Comparison of ENCODE assay signal across 13 cellular contexts in the genomic region with DNA sequence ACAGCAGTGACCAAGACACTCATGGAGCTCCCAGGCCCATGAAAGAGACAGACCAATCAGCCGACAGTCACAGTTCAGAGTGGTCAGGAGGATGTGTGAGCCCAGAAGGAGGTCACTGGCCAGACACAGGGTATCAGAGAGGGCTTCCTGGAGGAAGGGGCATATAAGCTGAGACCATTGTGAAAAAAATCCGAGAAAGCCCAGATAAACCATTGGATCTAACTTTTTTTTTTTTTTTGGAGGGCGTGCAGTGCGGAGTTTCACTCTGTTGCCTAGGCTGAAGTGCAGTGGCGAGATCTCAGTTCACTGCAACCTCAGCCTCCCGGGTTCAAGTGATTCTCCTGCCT. TPM values are rescaled to one million over a fixed set of nuclear protein-coding genes. Genes with fewer than 3 reads are reported as not detected.
DNase-seq lines count a peak whose midpoint lies in the region; ATAC-seq and TF ChIP-seq lines count a peak whose summit lies in the region.
"Had no signal": no experiment of that assay in that cellular context is flagged by ENCODE, and none has a peak within 500 bp of the region (broad histone marks: within the 10 kb centered on the region; RNA-seq: fewer than 3 reads in every experiment).

No MANE protein-coding gene starts in this region.

- H3K27me3 ChIP-seq in right lobe of liver: no peaks in the 10 kb centered on the region

- peak overlapping the region; percentile 84 to 98 (median 98) for H3K27ac ChIP-seq in right lobe of liver

- H3K9me3 ChIP-seq in right lobe of liver: no peaks in the 10 kb centered on the region

- no peak for TF ChIP-seq POLR2A in right lobe of liver (IDR thresholded peaks at IDR 0.05)

- peak overlapping the region in 2 of 3 donors; percentile 13 to 72 for H3K27ac Mint-ChIP-seq in IgD-negative memory B cell
- peak overlapping the region; percentile 84 for H3K27ac Mint-ChIP-seq in central memory CD8-positive, alpha-beta T cell (ENCODE audit: low read depth)
- H3K27ac Mint-ChIP-seq in stimulated activated memory B cell treated with anti-CD40 and anti-IgM and Interleukin-4, amounts not matched to agents 10 μg/mL and 1 μg/mL and 100 μg/mL, for 72 hours: peak overlapping the region; percentile 4
- H3K27ac Mint-ChIP-seq: activated T-helper 2 cell treated with anti-CD3 and anti-CD28 coated beads, Interferon-gamma antibody, Interleukin-2, Interleukin-4, amounts not matched to agents 10 μg/mL and 5 μg/mL and 100 μg/mL, durations not matched to agents 14 hours and 24 hours and 36 hours; T-cell had no signal

- intact Hi-C loops in right lobe of liver (cut with DNase I): no loop called here

- peak overlapping the region in 3 of 4 donors; percentile 61 to 76 (median 65) for H3K4me3 Mint-ChIP-seq in IgD-negative memory B cell
- peak overlapping the region; percentile 84 for H3K4me3 Mint-ChIP-seq in central memory CD8-positive, alpha-beta T cell
- peak overlapping the region; percentile 3 for H3K4me3 Mint-ChIP-seq in stimulated activated memory B cell treated with anti-CD40 and anti-IgM and Interleukin-4, amounts not matched to agents 10 μg/mL and 1 μg/mL and 100 μg/mL, for 72 hours

- 65% methylated on average over 5 of the region's 6 CpGs for WGBS in right lobe of liver (ENCODE audit: insufficient coverage, low coverage, low lambda C conversion rate, missing lambda C conversion rate)

- H3K9me3 Mint-ChIP-seq in IgD-negative memory B cell: no peaks in the 10 kb centered on the region
- no peaks in the 10 kb centered on the region for H3K9me3 Mint-ChIP-seq in central memory CD8-positive, alpha-beta T cell
- no peaks in the 10 kb centered on the region for H3K9me3 Mint-ChIP-seq in stimulated activated memory B cell treated with anti-CD40 and anti-IgM and Interleukin-4, amounts not matched to agents 10 μg/mL and 1 μg/mL and 100 μg/mL, for 72 hours
- H3K9me3 Mint-ChIP-seq: activated T-helper 2 cell treated with anti-CD3 and anti-CD28 coated beads, Interferon-gamma antibody, Interleukin-2, Interleukin-4, amounts not matched to agents 10 μg/mL and 5 μg/mL and 100 μg/mL, durations not matched to agents 14 hours and 24 hours and 36 hours; T-cell had no signal

- POLR2A ChIA-PET in HEK293T (lab: Yijun Ruan, JAX): no interaction called here

- TF ChIP-seq CTCF in right lobe of liver (IDR thresholded peaks at IDR 0.05): no peak

- CTCF ChIA-PET in HEK293T (lab: Yijun Ruan, JAX): interaction anchor here (0.6 kb wide), 1 partner anchor 22 kb away, joined by 3 read pairs; no protein-coding TSS in a partner anchor

- no peak for DNase-seq in central memory CD8-positive, alpha-beta T cell (ENCODE audit: low spot score in 2 of 2)
- DNase-seq in right lobe of liver: no peak
- DNase-seq in HEK293T (ENCODE audit: extremely low spot score): no peak
- DNase-seq in DMS153 treated with DMSO at 0.1 percent for 48 hours (lab: John Stamatoyannopoulos, UW; ENCODE audit: unreplicated experiment): no peak
- DNase-seq: erythroblast, NCI-H446, T-cell had no signal

- peaks cover 0 to 15% (median 2%) of the 10 kb centered on the region in 4 donors for H3K36me3 ChIP-seq in right lobe of liver

- no peaks in the 10 kb centered on the region for H3K27me3 Mint-ChIP-seq in IgD-negative memory B cell
- no peaks in the 10 kb centered on the region for H3K27me3 Mint-ChIP-seq in central memory CD8-positive, alpha-beta T cell
- no peaks in the 10 kb centered on the region for H3K27me3 Mint-ChIP-seq in stimulated activated memory B cell treated with anti-CD40 and anti-IgM and Interleukin-4, amounts not matched to agents 10 μg/mL and 1 μg/mL and 100 μg/mL, for 72 hours
- H3K27me3 Mint-ChIP-seq: T-cell had no signal

- peaks cover 0 to 31% (median 10%) of the 10 kb centered on the region in 4 donors for H3K4me1 ChIP-seq in right lobe of liver

- no peak for ATAC-seq in central memory CD8-positive, alpha-beta T cell (replicated peaks; ENCODE audit: extremely low read depth, poor library complexity, severe bottlenecking)
- ATAC-seq in right lobe of liver: peak in 1 of 4 donors; percentile 8
- no peak for ATAC-seq in stimulated activated memory B cell treated with anti-CD40 and anti-IgM and Interleukin-4, amounts not matched to agents 10 μg/mL and 1 μg/mL and 100 μg/mL, for 72 hours
- no peak for ATAC-seq in HG03095 (IDR thresholded peaks at IDR 0.05; ENCODE audit: unreplicated experiment)
- ATAC-seq in HG03159 (IDR thresholded peaks at IDR 0.05; ENCODE audit: unreplicated experiment): no peak
- ATAC-seq: T-cell had no signal

- H3K4me1 Mint-ChIP-seq in IgD-negative memory B cell: peaks cover 25 to 37% (median 28%) of the 10 kb centered on the region in 3 donors
- peaks cover 65% of the 10 kb centered on the region for H3K4me1 Mint-ChIP-seq in central memory CD8-positive, alpha-beta T cell
- H3K4me1 Mint-ChIP-seq in stimulated activated memory B cell treated with anti-CD40 and anti-IgM and Interleukin-4, amounts not matched to agents 10 μg/mL and 1 μg/mL and 100 μg/mL, for 72 hours: peaks cover 56% of the 10 kb centered on the region

- peak overlapping the region in 1 of 3 donors; percentile 92 for H3K4me3 ChIP-seq in right lobe of liver

- H3K36me3 Mint-ChIP-seq in IgD-negative memory B cell: peaks cover 2% of the 10 kb centered on the region
- H3K36me3 Mint-ChIP-seq in central memory CD8-positive, alpha-beta T cell (ENCODE audit: insufficient read depth): peaks cover 20% of the 10 kb centered on the region
- H3K36me3 Mint-ChIP-seq in stimulated activated memory B cell treated with anti-CD40 and anti-IgM and Interleukin-4, amounts not matched to agents 10 μg/mL and 1 μg/mL and 100 μg/mL, for 72 hours: peaks cover 53% of the 10 kb centered on the region

TF ChIP-seq in HEK293T, 16 proteins besides CTCF, POLR2A, EP300 and RAD21:
- no peak for TF ChIP-seq FOXK2 (IDR thresholded peaks at IDR 0.05)
- TF ChIP-seq TARDBP (IDR thresholded peaks at IDR 0.05): no peak
- no peak for TF ChIP-seq SUZ12 (IDR thresholded peaks at IDR 0.05)
- TF ChIP-seq HDGF (IDR thresholded peaks at IDR 0.05; ENCODE audit: borderline replicate concordance): no peak
- TF ChIP-seq L3MBTL2 (conservative IDR thresholded peaks at IDR 0.05): no peak
- TF ChIP-seq, protein P1, sequence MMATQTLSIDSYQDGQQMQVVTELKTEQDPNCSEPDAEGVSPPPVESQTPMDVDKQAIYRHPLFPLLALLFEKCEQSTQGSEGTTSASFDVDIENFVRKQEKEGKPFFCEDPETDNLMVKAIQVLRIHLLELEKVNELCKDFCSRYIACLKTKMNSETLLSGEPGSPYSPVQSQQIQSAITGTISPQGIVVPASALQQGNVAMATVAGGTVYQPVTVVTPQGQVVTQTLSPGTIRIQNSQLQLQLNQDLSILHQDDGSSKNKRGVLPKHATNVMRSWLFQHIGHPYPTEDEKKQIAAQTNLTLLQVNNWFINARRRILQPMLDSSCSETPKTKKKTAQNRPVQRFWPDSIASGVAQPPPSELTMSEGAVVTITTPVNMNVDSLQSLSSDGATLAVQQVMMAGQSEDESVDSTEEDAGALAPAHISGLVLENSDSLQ (IDR thresholded peaks at IDR 0.05): no peak
- no peak for TF ChIP-seq NFRKB (IDR thresholded peaks at IDR 0.05)
- TF ChIP-seq SP1 (IDR thresholded peaks at IDR 0.05): no peak

RNA-seq across cellular contexts. Expression of a gene that starts 4.2 kb away (rescaled TPM):
- 8.8 TPM for polyA plus RNA-seq in IgD-negative memory B cell
- total RNA-seq in right lobe of liver: 10 to 100 TPM in 3 of 6 experiments, 1 to 10 TPM in 3; 6.8 to 19.7 (median 11.1) TPM

RNA-seq across cellular contexts. Expression of a gene that starts 4.4 kb away (rescaled TPM):
- 24.2 TPM for polyA plus RNA-seq in IgD-negative memory B cell
- 10 to 100 TPM; 15.1 to 30.6 (median 25.6) TPM for total RNA-seq in right lobe of liver

RNA-seq across cellular contexts. Expression of a gene that starts 29.2 kb away (rescaled TPM):
- 4.9 TPM for polyA plus RNA-seq in IgD-negative memory B cell
- 10 to 100 TPM in 2 of 6 experiments, 1 to 10 TPM in 4; 2.9 to 11.2 (median 4.4) TPM for total RNA-seq in right lobe of liver
- polyA plus RNA-seq: neural cell had no signal

RNA-seq across cellular contexts. Expression of a gene that starts 29.9 kb away (rescaled TPM):
- polyA plus RNA-seq in IgD-negative memory B cell: 96.4 TPM
- 10 to 100 TPM; 21.4 to 33.1 (median 24.7) TPM for total RNA-seq in right lobe of liver

RNA-seq across cellular contexts. Expression of a gene that starts 30.7 kb away (rescaled TPM):
- polyA plus RNA-seq in IgD-negative memory B cell: 4.0 TPM
- total RNA-seq in right lobe of liver: 10 to 100 TPM in 3 of 6 experiments, 1 to 10 TPM in 3; 6.1 to 19.6 (median 10.5) TPM

Comparison
In these comparisons a context has a peak if more than half of its experiments do, and no peak if none do; other contexts are left out.
1. H3K27ac Mint-ChIP-seq: peak in every context shown above with its lines; median percentile 84 in central memory CD8-positive, alpha-beta T cell; 42 in IgD-negative memory B cell; 4 in stimulated activated memory B cell treated with anti-CD40 and anti-IgM and Interleukin-4, amounts not matched to agents 10 μg/mL and 1 μg/mL and 100 μg/mL, for 72 hours.
2. H3K4me3 Mint-ChIP-seq: peak in every context shown above with its lines; median percentile 84 in central memory CD8-positive, alpha-beta T cell; 65 in IgD-negative memory B cell; 3 in stimulated activated memory B cell treated with anti-CD40 and anti-IgM and Interleukin-4, amounts not matched to agents 10 μg/mL and 1 μg/mL and 100 μg/mL, for 72 hours.